Comparison of ENCODE assay signal across 24 cellular contexts in genomic region chr5:54313311-54314270, GRCh38.
"Had no signal": no experiment of that assay in that cellular context is flagged by ENCODE, and none has a peak within 500 bp of the region (broad histone marks: within the 10 kb centered on the region; RNA-seq: fewer than 3 reads in every experiment).

No MANE protein-coding gene starts in this region.

- H3K27me3 ChIP-seq: brain microvascular endothelial cell, stomach had no signal

- H3K9me3 ChIP-seq: neutrophil, stomach had no signal

- H2AFZ ChIP-seq: parathyroid adenoma had no signal

- H3K4me3 Mint-ChIP-seq: activated CD4-positive, alpha-beta memory T cell treated with anti-CD3 and anti-CD28 coated beads for 36 hours; activated naive CD8-positive, alpha-beta T cell treated with anti-CD3 and anti-CD28 coated beads, Interleukin-2, amount 10 ng/mL, durations not matched to agents 7 days and 5 days; activated T-helper 1 cell treated with anti-CD3 and anti-CD28 coated beads, Interleukin-12 subunit alpha, Interleukin-12 subunit beta, Interleukin-2, Interleukin-4 antibody, amounts not matched to agents 30 ng/mL and 10 ng/mL and 1 ng/mL, durations not matched to agents 14 hours and 24 hours and 36 hours; stimulated activated effector memory CD8-positive, alpha-beta T cell treated with anti-CD3 and anti-CD28 coated beads, Interleukin-12 subunit alpha, Interleukin-12 subunit beta, amount 100 ng/mL, for 72 hours had no signal

- H3K4me3 ChIP-seq: coronary artery, smooth muscle cell, stomach had no signal

- H3K27ac ChIP-seq: brain microvascular endothelial cell, coronary artery, neutrophil, parathyroid adenoma, stomach, VCaP had no signal

- ATAC-seq: left cardiac atrium; naive thymus-derived CD4-positive, alpha-beta T cell; sciatic nerve; stimulated activated effector memory CD8-positive, alpha-beta T cell treated with anti-CD3 and anti-CD28 coated beads, Interleukin-12 subunit alpha, Interleukin-12 subunit beta, amount 100 ng/mL, for 72 hours had no signal

- DNase-seq: activated CD4-positive, alpha-beta memory T cell treated with anti-CD3 and anti-CD28 coated beads for 36 hours; activated CD4-positive, CD25-positive, alpha-beta regulatory T cell treated with anti-CD3 and anti-CD28 coated beads, Interleukin-2, amount 50 U/mL, for 72 hours; activated naive CD8-positive, alpha-beta T cell treated with anti-CD3 and anti-CD28 coated beads, Interleukin-2, amount 10 ng/mL, durations not matched to agents 7 days and 5 days; activated T-cell treated with anti-CD3 and anti-CD28 coated beads for 4 hours; aorta; brain microvascular endothelial cell; central memory CD4-positive, alpha-beta T cell; glutamatergic neuron; hippocampal formation; left cardiac atrium; mesendoderm; naive thymus-derived CD4-positive, alpha-beta T cell; stimulated activated CD4-positive, alpha-beta T cell treated with anti-CD3 and anti-CD28 coated beads, Interleukin-4, amount 100 ng/mL, for 1 hour; stomach; T-helper 1 cell; T-helper 9 cell had no signal

- H3K9me3 Mint-ChIP-seq: activated CD4-positive, alpha-beta memory T cell treated with anti-CD3 and anti-CD28 coated beads for 36 hours; activated naive CD8-positive, alpha-beta T cell treated with anti-CD3 and anti-CD28 coated beads, Interleukin-2, amount 10 ng/mL, durations not matched to agents 7 days and 5 days; activated T-helper 1 cell treated with anti-CD3 and anti-CD28 coated beads, Interleukin-12 subunit alpha, Interleukin-12 subunit beta, Interleukin-2, Interleukin-4 antibody, amounts not matched to agents 30 ng/mL and 10 ng/mL and 1 ng/mL, durations not matched to agents 14 hours and 24 hours and 36 hours; stimulated activated effector memory CD8-positive, alpha-beta T cell treated with anti-CD3 and anti-CD28 coated beads, Interleukin-12 subunit alpha, Interleukin-12 subunit beta, amount 100 ng/mL, for 72 hours had no signal

- H3K4me2 ChIP-seq: smooth muscle cell had no signal

- H3K36me3 ChIP-seq: brain microvascular endothelial cell, neutrophil, stomach had no signal

- H3K4me1 ChIP-seq: parathyroid adenoma had no signal

- H3K36me3 Mint-ChIP-seq: activated naive CD8-positive, alpha-beta T cell treated with anti-CD3 and anti-CD28 coated beads, Interleukin-2, amount 10 ng/mL, durations not matched to agents 7 days and 5 days; naive thymus-derived CD4-positive, alpha-beta T cell had no signal

- H3K79me2 ChIP-seq: parathyroid adenoma had no signal

- H3K9ac ChIP-seq: parathyroid adenoma had no signal

- H3K27ac Mint-ChIP-seq: activated CD4-positive, alpha-beta memory T cell treated with anti-CD3 and anti-CD28 coated beads for 36 hours; activated naive CD8-positive, alpha-beta T cell treated with anti-CD3 and anti-CD28 coated beads, Interleukin-2, amount 10 ng/mL, durations not matched to agents 7 days and 5 days; activated T-helper 1 cell treated with anti-CD3 and anti-CD28 coated beads, Interleukin-12 subunit alpha, Interleukin-12 subunit beta, Interleukin-2, Interleukin-4 antibody, amounts not matched to agents 30 ng/mL and 10 ng/mL and 1 ng/mL, durations not matched to agents 14 hours and 24 hours and 36 hours; naive thymus-derived CD4-positive, alpha-beta T cell; stimulated activated effector memory CD8-positive, alpha-beta T cell treated with anti-CD3 and anti-CD28 coated beads, Interleukin-12 subunit alpha, Interleukin-12 subunit beta, amount 100 ng/mL, for 72 hours had no signal
